Comparison of ENCODE assay signal across 9 cellular contexts in the genomic region with DNA sequence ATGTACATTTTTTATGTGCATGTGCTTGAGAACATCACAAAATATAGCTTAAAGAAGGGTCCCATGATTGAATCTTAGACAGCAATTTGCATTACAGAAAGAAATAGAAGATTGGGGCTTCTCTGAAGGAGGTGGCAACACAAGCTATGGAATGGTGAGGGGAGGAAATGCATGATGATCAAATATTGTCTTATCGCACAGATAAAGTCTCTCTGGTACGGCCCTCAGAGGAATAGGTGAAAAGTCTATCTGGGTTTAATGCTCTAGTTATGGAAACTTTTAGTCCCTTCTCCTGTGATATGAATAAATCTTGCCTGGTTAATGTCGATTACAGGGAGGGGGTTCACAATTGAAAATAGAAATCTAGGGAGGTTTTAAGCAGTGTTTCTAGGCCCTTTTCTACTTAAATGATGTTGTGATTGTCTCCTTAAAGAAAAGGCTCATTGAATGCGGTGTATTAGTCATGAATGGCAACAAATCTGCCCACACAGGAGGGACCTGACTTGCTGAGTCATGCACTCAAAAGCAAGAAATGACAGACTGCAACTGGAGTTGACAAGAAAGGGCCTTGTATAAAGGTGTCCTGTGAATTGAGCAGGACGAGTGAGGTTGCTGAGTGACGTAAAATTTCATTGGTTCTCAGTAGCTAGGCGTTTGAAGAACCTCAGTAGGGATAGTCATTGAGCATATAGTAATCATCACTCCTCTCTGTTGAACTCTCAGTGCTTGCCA.
DNase-seq lines count a peak whose midpoint lies in the region; ATAC-seq and TF ChIP-seq lines count a peak whose summit lies in the region.
"Had no signal": no experiment of that assay in that cellular context is flagged by ENCODE, and none has a peak within 500 bp of the region (broad histone marks: within the 10 kb centered on the region; RNA-seq: fewer than 3 reads in every experiment).

No MANE protein-coding gene starts in this region.

- no peak overlapping the region for H3K27ac Mint-ChIP-seq in T-helper 2 cell treated with Interferon-gamma antibody and Interleukin-4, amounts not matched to agents 5 μg/mL and 100 μg/mL, for 36 hours
- H3K27ac Mint-ChIP-seq: stimulated activated naive CD8-positive, alpha-beta T cell treated with anti-CD3 and anti-CD28 coated beads, Interleukin-15, Interleukin-2, amounts not matched to agents 100 ng/mL and 50 ng/mL, for 24 hours had no signal

- H3K4me1 ChIP-seq in lower lobe of right lung (no peaks in the 10 kb centered on the region), transverse colon (no peaks in the 10 kb centered on the region), spleen (no peaks in the 10 kb centered on the region)

- no peaks in the 10 kb centered on the region for H3K27me3 ChIP-seq in kidney epithelial cell (ENCODE audit: control insufficient read depth, insufficient read depth, low read length)
- no peaks in the 10 kb centered on the region for H3K27me3 ChIP-seq in lower lobe of right lung (ENCODE audit: low read depth)
- no peaks in the 10 kb centered on the region for H3K27me3 ChIP-seq in transverse colon
- H3K27me3 ChIP-seq in spleen (replicated peaks in 1 of 7), result no peaks in the 10 kb centered on the region

- no peak for TF ChIP-seq CTCF in kidney epithelial cell (IDR thresholded peaks at IDR 0.05; ENCODE audit: insufficient read depth, low read length, poor library complexity, severe bottlenecking)
- no peak for TF ChIP-seq CTCF in lower lobe of right lung (IDR thresholded peaks at IDR 0.05)
- no peak for TF ChIP-seq CTCF in transverse colon (IDR thresholded peaks at IDR 0.05)
- no peak for TF ChIP-seq CTCF in spleen (IDR thresholded peaks at IDR 0.05 in 8 of 11, conservative IDR thresholded peaks at IDR 0.05 in 3 of 11)

- in situ Hi-C loops in KBM-7 (cut with MboI; ENCODE audit: low pct_unique_long_range_greater_than_20kb, low sequenced_read_pairs), result no loop called here
- in situ Hi-C loops in transverse colon (cut with MboI; ENCODE audit: low pct_ligation_motif_present in 1 of 4, low pct_unique_long_range_greater_than_20kb in 1 of 4, low sequenced_read_pairs in 3 of 4), result no loop called here

- whole genome bisulfite sequencing in transverse colon (ENCODE audit: low coverage in 1 of 2), 2 donors, result 85 to 100% methylated on average over 3 to 7 of the region's 7 CpGs
- WGBS in spleen, 5 donors, result 63 to 79% (median 71%) methylated on average over 7 of the region's 7 CpGs

- H3K4me1 Mint-ChIP-seq in T-helper 2 cell treated with Interferon-gamma antibody and Interleukin-4, amounts not matched to agents 5 μg/mL and 100 μg/mL, for 36 hours (ENCODE audit: low read depth), result peaks cover 2% of the 10 kb centered on the region

- H3K27ac ChIP-seq in lower lobe of right lung, result no peak overlapping the region
- no peak overlapping the region for H3K27ac ChIP-seq in transverse colon
- no peak overlapping the region for H3K27ac ChIP-seq in spleen

- TF ChIP-seq POLR2A in transverse colon (IDR thresholded peaks at IDR 0.05) (no peak), spleen (IDR thresholded peaks at IDR 0.05) (no peak)

- DNase-seq in T-helper 2 cell treated with Interferon-gamma antibody and Interleukin-4, amounts not matched to agents 5 μg/mL and 100 μg/mL, for 36 hours (ENCODE audit: low spot score), result peak; percentile 36
- DNase-seq in kidney epithelial cell (ENCODE audit: low read depth) (peak; percentile 73), lower lobe of right lung (no peak), KBM-7 (no peak), transverse colon (no peak), spleen (no peak)

- H3K36me3 ChIP-seq in kidney epithelial cell (ENCODE audit: control insufficient read depth, insufficient read depth, low read length), result no peaks in the 10 kb centered on the region
- H3K36me3 ChIP-seq in lower lobe of right lung, result no peaks in the 10 kb centered on the region
- no peaks in the 10 kb centered on the region for H3K36me3 ChIP-seq in transverse colon
- H3K36me3 ChIP-seq in spleen, result no peaks in the 10 kb centered on the region

- peak; percentile 66 for ATAC-seq in GM18498 (IDR thresholded peaks at IDR 0.05; ENCODE audit: unreplicated experiment)
- ATAC-seq in HG02763 (IDR thresholded peaks at IDR 0.05; ENCODE audit: unreplicated experiment), result peak; percentile 86
- no peak for ATAC-seq in lower lobe of right lung

- H3K9me3 Mint-ChIP-seq in T-helper 2 cell treated with Interferon-gamma antibody and Interleukin-4, amounts not matched to agents 5 μg/mL and 100 μg/mL, for 36 hours, result peaks cover 7% of the 10 kb centered on the region
- H3K9me3 Mint-ChIP-seq: stimulated activated naive CD8-positive, alpha-beta T cell treated with anti-CD3 and anti-CD28 coated beads, Interleukin-15, Interleukin-2, amounts not matched to agents 100 ng/mL and 50 ng/mL, for 24 hours had no signal

- H3K36me3 Mint-ChIP-seq in T-helper 2 cell treated with Interferon-gamma antibody and Interleukin-4, amounts not matched to agents 5 μg/mL and 100 μg/mL, for 36 hours (ENCODE audit: low read depth), result no peaks in the 10 kb centered on the region

- no peaks in the 10 kb centered on the region for H3K27me3 Mint-ChIP-seq in T-helper 2 cell treated with Interferon-gamma antibody and Interleukin-4, amounts not matched to agents 5 μg/mL and 100 μg/mL, for 36 hours (ENCODE audit: low read depth)
- H3K27me3 Mint-ChIP-seq: stimulated activated naive CD8-positive, alpha-beta T cell treated with anti-CD3 and anti-CD28 coated beads, Interleukin-15, Interleukin-2, amounts not matched to agents 100 ng/mL and 50 ng/mL, for 24 hours had no signal

- H3K4me3 Mint-ChIP-seq in T-helper 2 cell treated with Interferon-gamma antibody and Interleukin-4, amounts not matched to agents 5 μg/mL and 100 μg/mL, for 36 hours, result no peak overlapping the region
- H3K4me3 Mint-ChIP-seq: stimulated activated naive CD8-positive, alpha-beta T cell treated with anti-CD3 and anti-CD28 coated beads, Interleukin-15, Interleukin-2, amounts not matched to agents 100 ng/mL and 50 ng/mL, for 24 hours had no signal

- H3K9me3 ChIP-seq in lower lobe of right lung, result peaks cover 8% of the 10 kb centered on the region
- peaks cover 0 to 3% of the 10 kb centered on the region in 2 donors for H3K9me3 ChIP-seq in transverse colon
- peaks cover 0 to 12% (median 5%) of the 10 kb centered on the region in 8 donors for H3K9me3 ChIP-seq in spleen

- H3K4me3 ChIP-seq in kidney epithelial cell (ENCODE audit: low read depth, low read length) (no peak overlapping the region), lower lobe of right lung (no peak overlapping the region), transverse colon (no peak overlapping the region), spleen (no peak overlapping the region)

- intact Hi-C loops in lower lobe of right lung (cut with DNase I) (no loop called here), transverse colon (cut with DNase I; ENCODE audit: low total_unique reads) (no loop called here), spleen (cut with DNase I; ENCODE audit: low total_unique reads) (no loop called here)

- no peak for TF ChIP-seq EP300 in transverse colon (IDR thresholded peaks at IDR 0.05; ENCODE audit: low read depth)

Comparison
In these comparisons a context has a peak if more than half of its experiments do, and no peak if none do; other contexts are left out.
1. ATAC-seq: peak in GM18498 (single experiment) and HG02763 (single experiment); none in lower lobe of right lung (0 of 2).
2. DNase-seq: peak in T-helper 2 cell treated with Interferon-gamma antibody and Interleukin-4, amounts not matched to agents 5 μg/mL and 100 μg/mL, for 36 hours (single experiment) and kidney epithelial cell (single experiment); none in lower lobe of right lung (single experiment), KBM-7 (single experiment), transverse colon (single experiment) and spleen (single experiment).